In the genomic region with DNA sequence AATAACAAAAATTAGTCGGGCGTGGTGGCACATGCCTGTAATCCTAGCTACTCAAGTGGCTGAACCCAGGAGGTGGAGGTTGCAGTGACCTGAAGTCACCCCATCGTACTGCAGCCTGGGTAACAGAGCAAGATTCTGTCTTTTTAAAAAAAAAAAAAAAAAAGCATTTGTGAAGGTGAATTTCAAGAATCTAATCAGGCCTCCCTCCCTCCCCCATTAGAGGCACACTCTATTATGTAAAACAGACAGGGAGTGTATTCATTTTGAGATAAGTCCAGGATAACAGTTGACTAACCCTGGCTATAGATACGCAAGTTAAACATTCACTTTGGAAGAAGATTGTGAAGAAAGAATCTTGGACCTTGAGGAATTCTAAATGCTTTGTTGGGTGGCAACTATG, we compare ENCODE assay signal across 2 cellular contexts.
TF ChIP-seq lines count a peak whose summit lies in the region.

No MANE protein-coding gene starts in this region.

TF ChIP-seq in GM23338, 12 proteins besides CTCF, POLR2A, EP300 and RAD21:
- TF ChIP-seq, protein P1, sequence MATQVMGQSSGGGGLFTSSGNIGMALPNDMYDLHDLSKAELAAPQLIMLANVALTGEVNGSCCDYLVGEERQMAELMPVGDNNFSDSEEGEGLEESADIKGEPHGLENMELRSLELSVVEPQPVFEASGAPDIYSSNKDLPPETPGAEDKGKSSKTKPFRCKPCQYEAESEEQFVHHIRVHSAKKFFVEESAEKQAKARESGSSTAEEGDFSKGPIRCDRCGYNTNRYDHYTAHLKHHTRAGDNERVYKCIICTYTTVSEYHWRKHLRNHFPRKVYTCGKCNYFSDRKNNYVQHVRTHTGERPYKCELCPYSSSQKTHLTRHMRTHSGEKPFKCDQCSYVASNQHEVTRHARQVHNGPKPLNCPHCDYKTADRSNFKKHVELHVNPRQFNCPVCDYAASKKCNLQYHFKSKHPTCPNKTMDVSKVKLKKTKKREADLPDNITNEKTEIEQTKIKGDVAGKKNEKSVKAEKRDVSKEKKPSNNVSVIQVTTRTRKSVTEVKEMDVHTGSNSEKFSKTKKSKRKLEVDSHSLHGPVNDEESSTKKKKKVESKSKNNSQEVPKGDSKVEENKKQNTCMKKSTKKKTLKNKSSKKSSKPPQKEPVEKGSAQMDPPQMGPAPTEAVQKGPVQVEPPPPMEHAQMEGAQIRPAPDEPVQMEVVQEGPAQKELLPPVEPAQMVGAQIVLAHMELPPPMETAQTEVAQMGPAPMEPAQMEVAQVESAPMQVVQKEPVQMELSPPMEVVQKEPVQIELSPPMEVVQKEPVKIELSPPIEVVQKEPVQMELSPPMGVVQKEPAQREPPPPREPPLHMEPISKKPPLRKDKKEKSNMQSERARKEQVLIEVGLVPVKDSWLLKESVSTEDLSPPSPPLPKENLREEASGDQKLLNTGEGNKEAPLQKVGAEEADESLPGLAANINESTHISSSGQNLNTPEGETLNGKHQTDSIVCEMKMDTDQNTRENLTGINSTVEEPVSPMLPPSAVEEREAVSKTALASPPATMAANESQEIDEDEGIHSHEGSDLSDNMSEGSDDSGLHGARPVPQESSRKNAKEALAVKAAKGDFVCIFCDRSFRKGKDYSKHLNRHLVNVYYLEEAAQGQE (IDR thresholded peaks at IDR 0.05; ENCODE audit: unreplicated experiment): no peak
- TF ChIP-seq NANOG (IDR thresholded peaks at IDR 0.05; ENCODE audit: borderline replicate concordance) (no peak), EZH2 (IDR thresholded peaks at IDR 0.05; ENCODE audit: low read depth, unreplicated experiment) (no peak), JUNB (IDR thresholded peaks at IDR 0.05; ENCODE audit: unreplicated experiment) (no peak), STAT1 (IDR thresholded peaks at IDR 0.05; ENCODE audit: unreplicated experiment) (no peak), ZNF331 (CRISPR knock-in tag; IDR thresholded peaks at IDR 0.05; ENCODE audit: low read depth) (no peak), ZNF114 (CRISPR knock-in tag; IDR thresholded peaks at IDR 0.05) (no peak), POLR2AphosphoS5 (IDR thresholded peaks at IDR 0.05; ENCODE audit: low read depth) (no peak)
- TF ChIP-seq, protein P2, sequence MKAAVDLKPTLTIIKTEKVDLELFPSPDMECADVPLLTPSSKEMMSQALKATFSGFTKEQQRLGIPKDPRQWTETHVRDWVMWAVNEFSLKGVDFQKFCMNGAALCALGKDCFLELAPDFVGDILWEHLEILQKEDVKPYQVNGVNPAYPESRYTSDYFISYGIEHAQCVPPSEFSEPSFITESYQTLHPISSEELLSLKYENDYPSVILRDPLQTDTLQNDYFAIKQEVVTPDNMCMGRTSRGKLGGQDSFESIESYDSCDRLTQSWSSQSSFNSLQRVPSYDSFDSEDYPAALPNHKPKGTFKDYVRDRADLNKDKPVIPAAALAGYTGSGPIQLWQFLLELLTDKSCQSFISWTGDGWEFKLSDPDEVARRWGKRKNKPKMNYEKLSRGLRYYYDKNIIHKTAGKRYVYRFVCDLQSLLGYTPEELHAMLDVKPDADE (IDR thresholded peaks at IDR 0.05): no peak

TF ChIP-seq in GM12878, 131 proteins besides CTCF, POLR2A, EP300 and RAD21:
- TF ChIP-seq CHD1 (IDR thresholded peaks at IDR 0.05; ENCODE audit: low read depth, low read length) (no peak), JUND (IDR thresholded peaks at IDR 0.05; ENCODE audit: low read depth, low read length) (no peak), BHLHE40 (IDR thresholded peaks at IDR 0.05; ENCODE audit: borderline replicate concordance in 1 of 2, low read depth in 2 of 2, low read length in 1 of 2) (0 out of 4 replicates have a peak, but pooled peaks of 1 of the 2 experiments have one; percentile 16), ATF7 (IDR thresholded peaks at IDR 0.05; ENCODE audit: low read depth) (no peak)
- TF ChIP-seq, protein P3, sequence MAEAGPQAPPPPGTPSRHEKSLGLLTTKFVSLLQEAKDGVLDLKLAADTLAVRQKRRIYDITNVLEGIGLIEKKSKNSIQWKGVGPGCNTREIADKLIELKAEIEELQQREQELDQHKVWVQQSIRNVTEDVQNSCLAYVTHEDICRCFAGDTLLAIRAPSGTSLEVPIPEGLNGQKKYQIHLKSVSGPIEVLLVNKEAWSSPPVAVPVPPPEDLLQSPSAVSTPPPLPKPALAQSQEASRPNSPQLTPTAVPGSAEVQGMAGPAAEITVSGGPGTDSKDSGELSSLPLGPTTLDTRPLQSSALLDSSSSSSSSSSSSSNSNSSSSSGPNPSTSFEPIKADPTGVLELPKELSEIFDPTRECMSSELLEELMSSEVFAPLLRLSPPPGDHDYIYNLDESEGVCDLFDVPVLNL (IDR thresholded peaks at IDR 0.05; ENCODE audit: low read depth, low read length): no peak
